16 cellular contexts compared by ENCODE assay signal in the genomic region with DNA sequence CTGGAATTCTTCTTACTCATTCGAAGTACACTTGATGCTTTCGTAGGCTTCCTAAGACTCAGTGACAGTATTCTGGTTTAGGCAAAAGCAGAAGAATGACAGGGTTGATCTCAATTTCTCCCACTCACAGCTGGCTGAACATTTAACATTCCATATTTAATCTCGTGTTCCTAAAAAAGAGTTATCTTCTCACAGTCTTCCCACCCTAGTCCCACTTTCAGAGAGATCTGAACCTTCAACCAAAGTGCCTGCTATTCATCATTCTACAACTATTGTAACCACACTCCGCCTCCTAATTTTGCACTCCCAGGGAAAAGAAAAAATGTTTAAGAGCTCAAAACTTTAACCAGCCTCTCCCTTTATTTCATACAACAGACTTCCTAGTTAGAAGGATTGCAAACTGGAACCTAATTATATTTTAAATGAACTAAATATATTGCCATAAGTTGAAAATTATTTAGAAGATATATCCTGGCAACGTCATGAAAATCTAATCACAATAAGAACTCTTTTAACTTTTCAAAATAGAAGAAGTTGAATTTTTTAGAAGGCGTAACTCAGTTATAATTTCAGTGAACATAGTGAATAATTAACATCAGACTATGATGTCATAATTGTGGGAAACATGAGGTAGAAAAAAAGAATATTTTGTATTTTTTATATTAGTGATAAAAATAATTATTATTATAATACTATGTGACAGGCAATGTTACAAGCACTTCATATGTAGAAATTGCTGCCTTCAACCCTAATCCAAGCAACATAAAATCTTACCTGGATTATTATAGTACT.
A peak's percentile ranks its signal among the peaks of the same experiment; 100 is the strongest.
DNase-seq lines count a peak whose midpoint lies in the region; ATAC-seq, FAIRE-seq and TF ChIP-seq lines count a peak whose summit lies in the region.
"Had no signal": no experiment of that assay in that cellular context is flagged by ENCODE, and none has a peak within 500 bp of the region (broad histone marks: within the 10 kb centered on the region; RNA-seq: fewer than 3 reads in every experiment).

No MANE protein-coding gene starts in this region.

- no peak overlapping the region for H3K27ac Mint-ChIP-seq in activated CD8-positive, alpha-beta T cell treated with anti-CD3 and anti-CD28 coated beads, Interleukin-2, amount 10 ng/mL, durations not matched to agents 7 days and 5 days
- H3K27ac Mint-ChIP-seq: B cell; CD8-positive, alpha-beta T cell; GM23338; H9 had no signal

- no peak for TF ChIP-seq POLR2A in H1 (IDR thresholded peaks at IDR 0.05; ENCODE audit: control extremely low read depth in 1 of 2, low read depth in 2 of 2, low read length in 2 of 2)

- no peak overlapping the region for H3K14ac ChIP-seq in H1 (ENCODE audit: insufficient read length)

- H3K9ac ChIP-seq in H1 (replicated peaks in 1 of 4; ENCODE audit: extremely low read depth in 1 of 4, low read depth in 3 of 4, low read length in 3 of 4), result no peak overlapping the region
- H3K9ac ChIP-seq: BLaER1 treated with 17β-estradiol and CSF1 and Interleukin-3, amounts not matched to agents 10 nM and 100 nM had no signal

- H3K36me3 ChIP-seq in HEK293 (ENCODE audit: control insufficient read depth in 2 of 2, insufficient read depth in 1 of 2, low read length in 2 of 2), result no peaks in the 10 kb centered on the region
- no peaks in the 10 kb centered on the region for H3K36me3 ChIP-seq in H1 (ENCODE audit: control insufficient read depth in 2 of 4, insufficient read depth in 4 of 4, low read length in 3 of 4)
- H3K36me3 ChIP-seq: BLaER1 treated with 17β-estradiol and CSF1 and Interleukin-3, amounts not matched to agents 10 nM and 100 nM had no signal

- TF ChIP-seq RAD21 in H1 (IDR thresholded peaks at IDR 0.05 in 1 of 2, conservative IDR thresholded peaks at IDR 0.05 in 1 of 2; ENCODE audit: low read depth in 2 of 2, low read length in 2 of 2), result no peak

- no peak overlapping the region for H3K18ac ChIP-seq in H1 (ENCODE audit: extremely low read depth, low read length)

- ATAC-seq in activated CD8-positive, alpha-beta T cell treated with anti-CD3 and anti-CD28 coated beads, Interleukin-2, amount 10 ng/mL, durations not matched to agents 7 days and 5 days, result no peak
- no peak for ATAC-seq in HG03469 (IDR thresholded peaks at IDR 0.05; ENCODE audit: unreplicated experiment)
- ATAC-seq: CD8-positive, alpha-beta T cell; GM23338 had no signal

- no peak overlapping the region for H2BK120ac ChIP-seq in H1 (replicated peaks; ENCODE audit: low read depth, low read length)

- H3K79me2 ChIP-seq in H1 (ENCODE audit: control insufficient read depth in 1 of 2, insufficient read depth in 2 of 2, low read length in 2 of 2), result no peaks in the 10 kb centered on the region

- no peak overlapping the region for H2BK15ac ChIP-seq in H1 (ENCODE audit: low read length)

- H3K27me3 ChIP-seq in H1 (replicated peaks in 1 of 4; ENCODE audit: control insufficient read depth in 3 of 4, extremely low read depth in 1 of 4, insufficient read depth in 3 of 4, low read length in 3 of 4), result no peaks in the 10 kb centered on the region
- H3K27me3 ChIP-seq: BLaER1 treated with 17β-estradiol and CSF1 and Interleukin-3, amounts not matched to agents 10 nM and 100 nM had no signal

- CTCF ChIA-PET in HEK293 (lab: Yijun Ruan, JAX) (no interaction called here), H1 (lab: Charles Lee; ENCODE audit: partially characterized antibody) (interaction anchor here (1.0 kb wide), 1 partner anchor 521 kb away, joined by 6 read pairs; no protein-coding TSS in a partner anchor)
- CTCF ChIA-PET in activated CD8-positive, alpha-beta T cell treated with anti-CD3 and anti-CD28 coated beads, Interleukin-2, amount 10 ng/mL, durations not matched to agents 7 days and 5 days (lab: Charles Lee), result no interaction called here

- peak overlapping the region; percentile 16; the same call in 1 of the 2 replicates for H2AFZ ChIP-seq in H1 (ENCODE audit: low read length)

- no peak overlapping the region for H3K4me2 ChIP-seq in H1 (ENCODE audit: insufficient read depth in 1 of 2, low read depth in 2 of 2, low read length in 2 of 2)
- H3K4me2 ChIP-seq: BLaER1 treated with 17β-estradiol and CSF1 and Interleukin-3, amounts not matched to agents 10 nM and 100 nM; GM23338 had no signal

- no peak overlapping the region for H3K23ac ChIP-seq in H1 (ENCODE audit: insufficient read length)

- H4K8ac ChIP-seq in H1 (ENCODE audit: extremely low read depth, insufficient read depth, low read length), result no peak overlapping the region

- H3K4me3 Mint-ChIP-seq in activated CD8-positive, alpha-beta T cell treated with anti-CD3 and anti-CD28 coated beads, Interleukin-2, amount 10 ng/mL, durations not matched to agents 7 days and 5 days, result no peak overlapping the region
- H3K4me3 Mint-ChIP-seq: B cell; CD8-positive, alpha-beta T cell; GM23338; H9 had no signal

- no peak overlapping the region for H2BK20ac ChIP-seq in H1 (ENCODE audit: low read length)

- no peak for TF ChIP-seq EP300 in H1 (IDR thresholded peaks at IDR 0.05; ENCODE audit: borderline replicate concordance in 1 of 2, low read depth in 2 of 2, low read length in 2 of 2)

- no peaks in the 10 kb centered on the region for H3K9me3 ChIP-seq in HEK293 (ENCODE audit: control insufficient read depth, insufficient read depth, low read depth, low read length)
- H3K9me3 ChIP-seq in H1 (ENCODE audit: insufficient read depth in 2 of 2, low read depth in 1 of 2, low read length in 1 of 2), result peaks cover 0 to 2% of the 10 kb centered on the region in 2 experiments; a peak in 2 of 4 replicates
- H3K9me3 ChIP-seq: BLaER1 treated with 17β-estradiol and CSF1 and Interleukin-3, amounts not matched to agents 10 nM and 100 nM had no signal

- H3K27ac ChIP-seq in HEK293 (ENCODE audit: extremely low read depth, low read depth, low read length) (no peak overlapping the region), H1 (ENCODE audit: low read depth, low read length) (no peak overlapping the region)
- H3K27ac ChIP-seq: BLaER1 treated with 17β-estradiol and CSF1 and Interleukin-3, amounts not matched to agents 10 nM and 100 nM had no signal

- no peaks in the 10 kb centered on the region for H3K23me2 ChIP-seq in H1 (ENCODE audit: low read depth, low read length)

- H3K4ac ChIP-seq in H1 (replicated peaks; ENCODE audit: insufficient read length, low read depth, low read length), result no peak overlapping the region

- H3K4me1 ChIP-seq in HEK293 (ENCODE audit: control insufficient read depth, insufficient read depth, low read length) (no peaks in the 10 kb centered on the region), H1 (replicated peaks in 1 of 4; ENCODE audit: control insufficient read depth in 3 of 4, insufficient read depth in 4 of 4, low read length in 3 of 4) (peaks cover 0 to 2% (median 0%) of the 10 kb centered on the region in 4 experiments; a peak in 1 of 7 replicates)
- H3K4me1 ChIP-seq: BLaER1 treated with 17β-estradiol and CSF1 and Interleukin-3, amounts not matched to agents 10 nM and 100 nM had no signal

- no peaks in the 10 kb centered on the region for H3K27me3 Mint-ChIP-seq in activated CD8-positive, alpha-beta T cell treated with anti-CD3 and anti-CD28 coated beads, Interleukin-2, amount 10 ng/mL, durations not matched to agents 7 days and 5 days (ENCODE audit: low read depth)
- H3K27me3 Mint-ChIP-seq: B cell had no signal

- POLR2A ChIA-PET in HEK293 (lab: Yijun Ruan, JAX) (no interaction called here), H1 (lab: Charles Lee; ENCODE audit: partially characterized antibody) (no interaction called here)
- POLR2A ChIA-PET in activated CD8-positive, alpha-beta T cell treated with anti-CD3 and anti-CD28 coated beads, Interleukin-2, amount 10 ng/mL, durations not matched to agents 7 days and 5 days (lab: Charles Lee), result no interaction called here

- no peak overlapping the region for H2AK5ac ChIP-seq in H1 (ENCODE audit: low read depth, low read length)

- H4K91ac ChIP-seq in H1 (replicated peaks; ENCODE audit: insufficient read length, low read length), result no peak overlapping the region

- no peak overlapping the region for H2BK5ac ChIP-seq in H1 (ENCODE audit: low read depth, low read length)

- no peak overlapping the region for H2BK12ac ChIP-seq in H1 (ENCODE audit: low read depth, low read length)

- no peaks in the 10 kb centered on the region for H3K4me1 Mint-ChIP-seq in activated CD8-positive, alpha-beta T cell treated with anti-CD3 and anti-CD28 coated beads, Interleukin-2, amount 10 ng/mL, durations not matched to agents 7 days and 5 days (ENCODE audit: low read depth)
- H3K4me1 Mint-ChIP-seq: B cell had no signal

- H3K36me3 Mint-ChIP-seq in activated CD8-positive, alpha-beta T cell treated with anti-CD3 and anti-CD28 coated beads, Interleukin-2, amount 10 ng/mL, durations not matched to agents 7 days and 5 days (ENCODE audit: low read depth), result no peaks in the 10 kb centered on the region
- H3K36me3 Mint-ChIP-seq: CD8-positive, alpha-beta T cell had no signal

- DNase-seq in H1 (ENCODE audit: low read depth in 1 of 2, low spot score in 2 of 2), result no peak
- DNase-seq in middle frontal gyrus (ENCODE audit: extremely low spot score, low spot score), result peak; percentile 37
- peak; percentile 55 for DNase-seq in superior temporal gyrus (ENCODE audit: extremely low spot score)
- no peak for DNase-seq in hippocampal formation (lab: John Stamatoyannopoulos, UW)
- DNase-seq in activated CD8-positive, alpha-beta T cell treated with anti-CD3 and anti-CD28 coated beads, Interleukin-2, amount 10 ng/mL, durations not matched to agents 7 days and 5 days, result no peak
- DNase-seq: Calu3; CD8-positive, alpha-beta T cell; DMS53; H9 had no signal

- H4K5ac ChIP-seq in H1 (ENCODE audit: insufficient read length, low read depth, low read length), result no peak overlapping the region

- H4K20me1 ChIP-seq in H1 (replicated peaks in 1 of 2; ENCODE audit: control insufficient read depth in 1 of 2, insufficient read depth in 2 of 2, low read length in 2 of 2), result no peaks in the 10 kb centered on the region
- H4K20me1 ChIP-seq: BLaER1 treated with 17β-estradiol and CSF1 and Interleukin-3, amounts not matched to agents 10 nM and 100 nM had no signal

- H3K56ac ChIP-seq in H1 (replicated peaks; ENCODE audit: insufficient read length, low read depth, low read length), result no peak overlapping the region

- TF ChIP-seq CTCF in HEK293 (tag by site-specific recombination; IDR thresholded peaks at IDR 0.05) (no peak), H1 (IDR thresholded peaks at IDR 0.05; ENCODE audit: control extremely low read depth in 1 of 3, insufficient read depth in 1 of 3, low read depth in 1 of 3, low read length in 3 of 3) (no peak)

- no peak for FAIRE-seq in H1 (lab: Jason Lieb, UNC)
- FAIRE-seq: G401.6, GM12891 had no signal

- 94% methylated on average over 6 of the region's 6 CpGs; no CpG with 5 or more reads in 1 of the 2 experiments for WGBS in H1 (ENCODE audit: extremely low coverage in 1 of 2, insufficient coverage in 1 of 2, insufficient read length in 1 of 2, insufficient replicate concordance in 2 of 2, low coverage in 1 of 2, low lambda C conversion rate in 2 of 2, missing lambda C conversion rate in 1 of 2), 2 experiments

- H3K4me3 ChIP-seq in HEK293 (ENCODE audit: low read depth, low read length) (no peak overlapping the region), H1 (ENCODE audit: extremely low read depth in 1 of 4, insufficient read depth in 2 of 4, low read depth in 3 of 4, low read length in 4 of 4) (no peak overlapping the region)
- H3K4me3 ChIP-seq: BLaER1 treated with 17β-estradiol and CSF1 and Interleukin-3, amounts not matched to agents 10 nM and 100 nM; GM23338 had no signal

- H3K79me1 ChIP-seq in H1 (ENCODE audit: low read depth, low read length), result no peaks in the 10 kb centered on the region

- H3K9me3 Mint-ChIP-seq in activated CD8-positive, alpha-beta T cell treated with anti-CD3 and anti-CD28 coated beads, Interleukin-2, amount 10 ng/mL, durations not matched to agents 7 days and 5 days (ENCODE audit: insufficient read depth), result no peaks in the 10 kb centered on the region

Comparison
In these comparisons a context has a peak if more than half of its experiments do, and no peak if none do; other contexts are left out.
1. DNase-seq: peak in middle frontal gyrus (single experiment) and superior temporal gyrus (single experiment); none in H1 (0 of 2), hippocampal formation (0 of 2) and activated CD8-positive, alpha-beta T cell treated with anti-CD3 and anti-CD28 coated beads, Interleukin-2, amount 10 ng/mL, durations not matched to agents 7 days and 5 days (single experiment).